1 cellular context compared by ENCODE assay signal in genomic region chr22:46803031-46803880, GRCh38.
TF ChIP-seq lines count a peak whose summit lies in the region.

No MANE protein-coding gene starts in this region.

TF ChIP-seq in HepG2, 621 proteins besides CTCF, POLR2A, EP300 and RAD21 (continued from another document and continues in another):
- TF ChIP-seq ZHX2 (IDR thresholded peaks at IDR 0.05; ENCODE audit: low read depth) (no peak), ZHX2 (CRISPR knock-in tag; IDR thresholded peaks at IDR 0.05; ENCODE audit: borderline replicate concordance) (no peak), TAF1 (CRISPR knock-in tag; IDR thresholded peaks at IDR 0.05) (no peak), ZNF891 (CRISPR knock-in tag; IDR thresholded peaks at IDR 0.05) (0 out of 2 replicates have a peak, but pooled peaks have one; percentile 26), POLR2AphosphoS5 (IDR thresholded peaks at IDR 0.05; ENCODE audit: low read depth, low read length) (no peak), MYC (CRISPR knock-in tag; IDR thresholded peaks at IDR 0.05; ENCODE audit: borderline replicate concordance) (peak; percentile 59), RBM39 (IDR thresholded peaks at IDR 0.05; ENCODE audit: low read depth, low read length, poor library complexity, severe bottlenecking) (peak; percentile 85), ZBTB1 (CRISPR knock-in tag; IDR thresholded peaks at IDR 0.05; ENCODE audit: borderline replicate concordance) (no peak), KDM2A (CRISPR knock-in tag; IDR thresholded peaks at IDR 0.05; ENCODE audit: borderline replicate concordance, low read depth) (peak; percentile 47; the same call in 1 of the 2 replicates), ZNF234 (CRISPR knock-in tag; conservative IDR thresholded peaks at IDR 0.05) (no peak), ARNT (IDR thresholded peaks at IDR 0.05) (no peak), BHLHE40 (IDR thresholded peaks at IDR 0.05; ENCODE audit: low read length) (no peak), RELA (CRISPR knock-in tag; IDR thresholded peaks at IDR 0.05) (peak; percentile 52; the same call in 1 of the 2 replicates), ZNF543 (CRISPR knock-in tag; IDR thresholded peaks at IDR 0.05) (no peak), ZBTB33 (CRISPR knock-in tag; IDR thresholded peaks at IDR 0.05) (peak; percentile 52; the same call in 1 of the 2 replicates), FOSL2 (CRISPR knock-in tag; IDR thresholded peaks at IDR 0.05) (peak; percentile 45), ZNF547 (CRISPR knock-in tag; IDR thresholded peaks at IDR 0.05) (no peak; the same call in 1 of the 2 replicates), IRF2 (CRISPR knock-in tag; IDR thresholded peaks at IDR 0.05) (no peak), ZFX (CRISPR knock-in tag; IDR thresholded peaks at IDR 0.05; ENCODE audit: low read depth) (no peak), MXI1 (IDR thresholded peaks at IDR 0.05; ENCODE audit: borderline replicate concordance, low read depth, low read length) (0 out of 3 replicates have a peak, but pooled peaks have one; percentile 37), MIER2 (CRISPR knock-in tag; IDR thresholded peaks at IDR 0.05) (no peak), NFATC3 (CRISPR knock-in tag; IDR thresholded peaks at IDR 0.05) (no peak), ZNF670 (CRISPR knock-in tag; IDR thresholded peaks at IDR 0.05; ENCODE audit: borderline replicate concordance) (no peak), ZNF414 (CRISPR knock-in tag; IDR thresholded peaks at IDR 0.05) (no peak), PLRG1 (conservative IDR thresholded peaks at IDR 0.05) (no peak), ATF7 (IDR thresholded peaks at IDR 0.05) (no peak), ATF7 (CRISPR knock-in tag; IDR thresholded peaks at IDR 0.05) (no peak), PBX3 (CRISPR knock-in tag; IDR thresholded peaks at IDR 0.05; ENCODE audit: borderline replicate concordance) (no peak), THAP8 (CRISPR knock-in tag; IDR thresholded peaks at IDR 0.05; ENCODE audit: borderline replicate concordance) (no peak), ZBTB49 (CRISPR knock-in tag; IDR thresholded peaks at IDR 0.05; ENCODE audit: borderline replicate concordance) (no peak), U2AF2 (IDR thresholded peaks at IDR 0.05; ENCODE audit: low read depth, low read length) (no peak), CBX2 (IDR thresholded peaks at IDR 0.05; ENCODE audit: low read depth, low read length) (no peak), CBX2 (CRISPR knock-in tag; IDR thresholded peaks at IDR 0.05; ENCODE audit: low read depth) (no peak), AGO2 (optimal IDR thresholded peaks at IDR 0.05; ENCODE audit: low read depth, low read length) (peak; percentile 37), SOX6 (IDR thresholded peaks at IDR 0.05) (no peak), SOX6 (CRISPR knock-in tag; IDR thresholded peaks at IDR 0.05) (peak; percentile 33; the same call in 1 of the 2 replicates), CAMTA2 (CRISPR knock-in tag; IDR thresholded peaks at IDR 0.05; ENCODE audit: borderline replicate concordance) (peak; percentile 76; the same call in 1 of the 2 replicates), KAT8 (CRISPR knock-in tag; IDR thresholded peaks at IDR 0.05) (no peak), ZNF788 (CRISPR knock-in tag; IDR thresholded peaks at IDR 0.05; ENCODE audit: borderline replicate concordance) (no peak), HNF1B (CRISPR knock-in tag; IDR thresholded peaks at IDR 0.05) (0 out of 2 replicates have a peak, but pooled peaks have one; percentile 21)
- TF ChIP-seq, protein P1, sequence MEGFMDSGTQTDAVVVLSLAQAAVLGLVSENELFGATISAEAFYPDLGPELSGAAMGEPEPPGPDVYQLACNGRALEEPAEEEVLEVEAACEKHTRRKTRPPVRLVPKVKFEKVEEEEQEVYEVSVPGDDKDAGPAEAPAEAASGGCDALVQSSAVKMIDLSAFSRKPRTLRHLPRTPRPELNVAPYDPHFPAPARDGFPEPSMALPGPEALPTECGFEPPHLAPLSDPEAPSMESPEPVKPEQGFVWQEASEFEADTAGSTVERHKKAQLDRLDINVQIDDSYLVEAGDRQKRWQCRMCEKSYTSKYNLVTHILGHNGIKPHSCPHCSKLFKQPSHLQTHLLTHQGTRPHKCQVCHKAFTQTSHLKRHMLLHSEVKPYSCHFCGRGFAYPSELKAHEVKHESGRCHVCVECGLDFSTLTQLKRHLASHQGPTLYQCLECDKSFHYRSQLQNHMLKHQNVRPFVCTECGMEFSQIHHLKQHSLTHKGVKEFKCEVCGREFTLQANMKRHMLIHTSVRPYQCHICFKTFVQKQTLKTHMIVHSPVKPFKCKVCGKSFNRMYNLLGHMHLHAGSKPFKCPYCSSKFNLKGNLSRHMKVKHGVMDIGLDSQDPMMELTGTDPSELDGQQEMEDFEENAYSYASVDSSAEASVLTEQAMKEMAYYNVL (CRISPR knock-in tag; IDR thresholded peaks at IDR 0.05; ENCODE audit: borderline replicate concordance): peak; percentile 67; the same call in 1 of the 2 replicates
- TF ChIP-seq, protein P2, sequence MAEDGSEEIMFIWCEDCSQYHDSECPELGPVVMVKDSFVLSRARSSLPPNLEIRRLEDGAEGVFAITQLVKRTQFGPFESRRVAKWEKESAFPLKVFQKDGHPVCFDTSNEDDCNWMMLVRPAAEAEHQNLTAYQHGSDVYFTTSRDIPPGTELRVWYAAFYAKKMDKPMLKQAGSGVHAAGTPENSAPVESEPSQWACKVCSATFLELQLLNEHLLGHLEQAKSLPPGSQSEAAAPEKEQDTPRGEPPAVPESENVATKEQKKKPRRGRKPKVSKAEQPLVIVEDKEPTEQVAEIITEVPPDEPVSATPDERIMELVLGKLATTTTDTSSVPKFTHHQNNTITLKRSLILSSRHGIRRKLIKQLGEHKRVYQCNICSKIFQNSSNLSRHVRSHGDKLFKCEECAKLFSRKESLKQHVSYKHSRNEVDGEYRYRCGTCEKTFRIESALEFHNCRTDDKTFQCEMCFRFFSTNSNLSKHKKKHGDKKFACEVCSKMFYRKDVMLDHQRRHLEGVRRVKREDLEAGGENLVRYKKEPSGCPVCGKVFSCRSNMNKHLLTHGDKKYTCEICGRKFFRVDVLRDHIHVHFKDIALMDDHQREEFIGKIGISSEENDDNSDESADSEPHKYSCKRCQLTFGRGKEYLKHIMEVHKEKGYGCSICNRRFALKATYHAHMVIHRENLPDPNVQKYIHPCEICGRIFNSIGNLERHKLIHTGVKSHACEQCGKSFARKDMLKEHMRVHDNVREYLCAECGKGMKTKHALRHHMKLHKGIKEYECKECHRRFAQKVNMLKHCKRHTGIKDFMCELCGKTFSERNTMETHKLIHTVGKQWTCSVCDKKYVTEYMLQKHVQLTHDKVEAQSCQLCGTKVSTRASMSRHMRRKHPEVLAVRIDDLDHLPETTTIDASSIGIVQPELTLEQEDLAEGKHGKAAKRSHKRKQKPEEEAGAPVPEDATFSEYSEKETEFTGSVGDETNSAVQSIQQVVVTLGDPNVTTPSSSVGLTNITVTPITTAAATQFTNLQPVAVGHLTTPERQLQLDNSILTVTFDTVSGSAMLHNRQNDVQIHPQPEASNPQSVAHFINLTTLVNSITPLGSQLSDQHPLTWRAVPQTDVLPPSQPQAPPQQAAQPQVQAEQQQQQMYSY (CRISPR knock-in tag; IDR thresholded peaks at IDR 0.05): no peak
- TF ChIP-seq, protein P3, sequence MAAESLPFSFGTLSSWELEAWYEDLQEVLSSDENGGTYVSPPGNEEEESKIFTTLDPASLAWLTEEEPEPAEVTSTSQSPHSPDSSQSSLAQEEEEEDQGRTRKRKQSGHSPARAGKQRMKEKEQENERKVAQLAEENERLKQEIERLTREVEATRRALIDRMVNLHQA (CRISPR knock-in tag; IDR thresholded peaks at IDR 0.05): no peak
